12 cellular contexts compared by ENCODE assay signal in genomic region chr16:24035127-24035842, GRCh38.
DNase-seq lines count a peak whose midpoint lies in the region; ATAC-seq and TF ChIP-seq lines count a peak whose summit lies in the region.
"Had no signal": no experiment of that assay in that cellular context is flagged by ENCODE, and none has a peak within 500 bp of the region (broad histone marks: within the 10 kb centered on the region; RNA-seq: fewer than 3 reads in every experiment).

No MANE protein-coding gene starts in this region.

- no peak overlapping the region for H3K27ac ChIP-seq in neural progenitor cell
- H3K27ac ChIP-seq in testis = no peak overlapping the region
- H3K27ac ChIP-seq: epithelial cell of prostate had no signal

- H3K27ac Mint-ChIP-seq in T-helper 1 cell treated with Interleukin-12 subunit alpha and Interleukin-12 subunit beta and Interleukin-4 antibody, amounts not matched to agents 30 μg/mL and 1 μg/mL, for 36 hours = peak overlapping the region; percentile 42
- H3K27ac Mint-ChIP-seq in neural progenitor cell = no peak overlapping the region

- no peaks in the 10 kb centered on the region for H3K27me3 Mint-ChIP-seq in T-helper 1 cell treated with Interleukin-12 subunit alpha and Interleukin-12 subunit beta and Interleukin-4 antibody, amounts not matched to agents 30 μg/mL and 1 μg/mL, for 36 hours (ENCODE audit: low read depth)
- H3K27me3 Mint-ChIP-seq in neural progenitor cell (ENCODE audit: insufficient read depth, low read depth) = peaks cover 4% of the 10 kb centered on the region

- WGBS in testis, 2 donors = 80 to 81% methylated on average over 16 to 17 of the region's 17 CpGs

- no peak overlapping the region for H2AFZ ChIP-seq in neural progenitor cell (replicated peaks)

- H3K27me3 ChIP-seq in neural progenitor cell (no peaks in the 10 kb centered on the region), testis (no peaks in the 10 kb centered on the region)

- intact Hi-C loops in testis (cut with DNase I; ENCODE audit: low total_unique reads) = no loop called here

- no peak overlapping the region for H3K9ac ChIP-seq in neural progenitor cell

- no peaks in the 10 kb centered on the region for H3K9me3 ChIP-seq in neural progenitor cell (ENCODE audit: low read depth)
- H3K9me3 ChIP-seq in testis = no peaks in the 10 kb centered on the region

- no peaks in the 10 kb centered on the region for H3K79me2 ChIP-seq in neural progenitor cell (ENCODE audit: low read depth)

- peak; percentile 65 for DNase-seq in GDM1 (lab: John Stamatoyannopoulos, UW)
- DNase-seq in activated gamma-delta T cell treated with Interleukin-2 at 50 U/mL for 16 hours = peak; percentile 56
- DNase-seq in neural progenitor cell (ENCODE audit: low spot score) = peak; percentile 14
- DNase-seq in anterior cingulate cortex (lab: John Stamatoyannopoulos, UW) = no peak
- no peak for DNase-seq in testis
- DNase-seq: NCI-H187 treated with DMSO at 0.1 percent for 48 hours; stimulated activated CD4-positive, alpha-beta T cell treated with anti-CD3 and anti-CD28 coated beads, Interleukin-4, amount 100 ng/mL, for 24 hours; substantia nigra had no signal

- no peaks in the 10 kb centered on the region for H3K9me3 Mint-ChIP-seq in T-helper 1 cell treated with Interleukin-12 subunit alpha and Interleukin-12 subunit beta and Interleukin-4 antibody, amounts not matched to agents 30 μg/mL and 1 μg/mL, for 36 hours
- H3K9me3 Mint-ChIP-seq in neural progenitor cell = peaks cover 7% of the 10 kb centered on the region

- no peak overlapping the region for H3K4me2 ChIP-seq in neural progenitor cell

- ATAC-seq in GM21723 (IDR thresholded peaks at IDR 0.05; ENCODE audit: unreplicated experiment) (no peak), HG02763 (IDR thresholded peaks at IDR 0.05; ENCODE audit: unreplicated experiment) (no peak)

- no peak overlapping the region for H3K4me3 ChIP-seq in neural progenitor cell
- no peak overlapping the region for H3K4me3 ChIP-seq in testis

- H3K4me3 Mint-ChIP-seq in T-helper 1 cell treated with Interleukin-12 subunit alpha and Interleukin-12 subunit beta and Interleukin-4 antibody, amounts not matched to agents 30 μg/mL and 1 μg/mL, for 36 hours = peak overlapping the region; percentile 60
- no peak overlapping the region for H3K4me3 Mint-ChIP-seq in neural progenitor cell

- H4K20me1 ChIP-seq in neural progenitor cell (ENCODE audit: low read depth) = no peaks in the 10 kb centered on the region

- peaks cover 17% of the 10 kb centered on the region for H3K36me3 Mint-ChIP-seq in T-helper 1 cell treated with Interleukin-12 subunit alpha and Interleukin-12 subunit beta and Interleukin-4 antibody, amounts not matched to agents 30 μg/mL and 1 μg/mL, for 36 hours (ENCODE audit: low read depth)
- no peaks in the 10 kb centered on the region for H3K36me3 Mint-ChIP-seq in neural progenitor cell

- TF ChIP-seq POLR2A in testis (IDR thresholded peaks at IDR 0.05) = no peak

- no peak for TF ChIP-seq CTCF in neural progenitor cell (IDR thresholded peaks at IDR 0.05)
- no peak for TF ChIP-seq CTCF in testis (IDR thresholded peaks at IDR 0.05)

- H3K4me1 ChIP-seq in neural progenitor cell (no peaks in the 10 kb centered on the region), testis (no peaks in the 10 kb centered on the region)

- peaks cover 49% of the 10 kb centered on the region for H3K4me1 Mint-ChIP-seq in T-helper 1 cell treated with Interleukin-12 subunit alpha and Interleukin-12 subunit beta and Interleukin-4 antibody, amounts not matched to agents 30 μg/mL and 1 μg/mL, for 36 hours (ENCODE audit: low read depth)
- peaks cover 5% of the 10 kb centered on the region for H3K4me1 Mint-ChIP-seq in neural progenitor cell

- H3F3A ChIP-seq in neural progenitor cell (ENCODE audit: low read depth) = no peaks in the 10 kb centered on the region

- H3K36me3 ChIP-seq in neural progenitor cell (no peaks in the 10 kb centered on the region), testis (ENCODE audit: low read depth, missing control alignments) (no peaks in the 10 kb centered on the region)

Comparison
In these comparisons a context has a peak if more than half of its experiments do, and no peak if none do; other contexts are left out.
1. DNase-seq: peak in GDM1 (single experiment), activated gamma-delta T cell treated with Interleukin-2 at 50 U/mL for 16 hours (single experiment) and neural progenitor cell (single experiment); none in anterior cingulate cortex (0 of 58) and testis (single experiment).